12 cellular contexts compared by ENCODE assay signal in genomic region chr15:82177291-82178010, GRCh38.
A peak's percentile ranks its signal among the peaks of the same experiment; 100 is the strongest.
DNase-seq lines count a peak whose midpoint lies in the region; ATAC-seq and TF ChIP-seq lines count a peak whose summit lies in the region.
"Had no signal": no experiment of that assay in that cellular context is flagged by ENCODE, and none has a peak within 500 bp of the region (broad histone marks: within the 10 kb centered on the region; RNA-seq: fewer than 3 reads in every experiment).

No MANE protein-coding gene starts in this region.

- H3K27ac ChIP-seq in osteoblast (ENCODE audit: low read depth, low read length) (peak overlapping the region; percentile 91), substantia nigra (ENCODE audit: low read depth, low read length, poor library complexity, severe bottlenecking) (no peak overlapping the region)

- peak overlapping the region; percentile 32 for H3K4me2 ChIP-seq in osteoblast (ENCODE audit: insufficient read depth, low read length)

- peaks cover 41% of the 10 kb centered on the region for H3K4me1 ChIP-seq in osteoblast (ENCODE audit: insufficient read depth, low read length)

- DNase-seq in CD1c-positive myeloid dendritic cell (ENCODE audit: extremely low spot score), result peak; percentile 7
- peak; percentile 10 for DNase-seq in MV-4-11 (lab: John Stamatoyannopoulos, UW)
- peak; percentile 67 for DNase-seq in epithelial cell of esophagus (ENCODE audit: low read depth)
- peak; percentile 58 for DNase-seq in osteoblast (ENCODE audit: insufficient read length, low spot score, missing footprints)
- DNase-seq in cerebellar cortex (ENCODE audit: low spot score), result no peak
- no peak for DNase-seq in activated naive CD8-positive, alpha-beta T cell treated with anti-CD3 and anti-CD28 coated beads, Interleukin-2, amount 50 U/mL, for 24 hours
- no peak for DNase-seq in substantia nigra (lab: John Stamatoyannopoulos, UW)
- DNase-seq: naive B cell, NCI-H1930, small intestine had no signal

- no peaks in the 10 kb centered on the region for H3K36me3 ChIP-seq in osteoblast (ENCODE audit: insufficient read depth, low read length)

- no peaks in the 10 kb centered on the region for H3K36me3 Mint-ChIP-seq in activated naive CD8-positive, alpha-beta T cell treated with anti-CD3 and anti-CD28 coated beads, Interleukin-2, amount 50 U/mL, for 24 hours (ENCODE audit: low read depth)

- peaks cover 23% of the 10 kb centered on the region for H3K79me2 ChIP-seq in osteoblast (ENCODE audit: insufficient read depth, low read length)

- H3K4me3 ChIP-seq in epithelial cell of esophagus (ENCODE audit: low read length) (no peak overlapping the region), osteoblast (ENCODE audit: insufficient read depth, low read length) (no peak overlapping the region)

- H4K20me1 ChIP-seq in osteoblast (ENCODE audit: insufficient read depth, low read length), result no peaks in the 10 kb centered on the region

- peaks cover 2% of the 10 kb centered on the region for H3K4me1 Mint-ChIP-seq in activated naive CD8-positive, alpha-beta T cell treated with anti-CD3 and anti-CD28 coated beads, Interleukin-2, amount 50 U/mL, for 24 hours

- no peak overlapping the region for H3K27ac Mint-ChIP-seq in activated naive CD8-positive, alpha-beta T cell treated with anti-CD3 and anti-CD28 coated beads, Interleukin-2, amount 50 U/mL, for 24 hours

- no peak overlapping the region for H3K4me3 Mint-ChIP-seq in activated naive CD8-positive, alpha-beta T cell treated with anti-CD3 and anti-CD28 coated beads, Interleukin-2, amount 50 U/mL, for 24 hours
- H3K4me3 Mint-ChIP-seq: CD4-positive, alpha-beta memory T cell; naive B cell had no signal

- H3K27me3 Mint-ChIP-seq in activated naive CD8-positive, alpha-beta T cell treated with anti-CD3 and anti-CD28 coated beads, Interleukin-2, amount 50 U/mL, for 24 hours, result no peaks in the 10 kb centered on the region
- H3K27me3 Mint-ChIP-seq: CD4-positive, alpha-beta memory T cell; naive B cell had no signal

- no peak overlapping the region for H2AFZ ChIP-seq in osteoblast (ENCODE audit: low read length)

- no peaks in the 10 kb centered on the region for H3K9me3 Mint-ChIP-seq in activated naive CD8-positive, alpha-beta T cell treated with anti-CD3 and anti-CD28 coated beads, Interleukin-2, amount 50 U/mL, for 24 hours
- H3K9me3 Mint-ChIP-seq: CD4-positive, alpha-beta memory T cell; naive B cell had no signal

- H3K9me3 ChIP-seq in osteoblast (ENCODE audit: low read depth, low read length), result no peaks in the 10 kb centered on the region

- no peak for TF ChIP-seq CTCF in epithelial cell of esophagus (IDR thresholded peaks at IDR 0.05; ENCODE audit: insufficient read depth, low read depth, low read length, missing control alignments)
- no peak for TF ChIP-seq CTCF in osteoblast (IDR thresholded peaks at IDR 0.05; ENCODE audit: extremely low read depth, low read depth, low read length)

- no peak for ATAC-seq in activated naive CD8-positive, alpha-beta T cell treated with anti-CD3 and anti-CD28 coated beads, Interleukin-2, amount 50 U/mL, for 24 hours
- ATAC-seq in HG03095 (IDR thresholded peaks at IDR 0.05; ENCODE audit: unreplicated experiment), result no peak

- H3K27me3 ChIP-seq in osteoblast (ENCODE audit: insufficient read depth, low read length), result no peaks in the 10 kb centered on the region

Comparison
In these comparisons a context has a peak if more than half of its experiments do, and no peak if none do; other contexts are left out.
1. DNase-seq: peak in CD1c-positive myeloid dendritic cell (single experiment), MV-4-11 (single experiment), epithelial cell of esophagus (single experiment) and osteoblast (single experiment); none in cerebellar cortex (single experiment), activated naive CD8-positive, alpha-beta T cell treated with anti-CD3 and anti-CD28 coated beads, Interleukin-2, amount 50 U/mL, for 24 hours (single experiment) and substantia nigra (0 of 49).